8 cellular contexts compared by ENCODE assay signal in the genomic region with DNA sequence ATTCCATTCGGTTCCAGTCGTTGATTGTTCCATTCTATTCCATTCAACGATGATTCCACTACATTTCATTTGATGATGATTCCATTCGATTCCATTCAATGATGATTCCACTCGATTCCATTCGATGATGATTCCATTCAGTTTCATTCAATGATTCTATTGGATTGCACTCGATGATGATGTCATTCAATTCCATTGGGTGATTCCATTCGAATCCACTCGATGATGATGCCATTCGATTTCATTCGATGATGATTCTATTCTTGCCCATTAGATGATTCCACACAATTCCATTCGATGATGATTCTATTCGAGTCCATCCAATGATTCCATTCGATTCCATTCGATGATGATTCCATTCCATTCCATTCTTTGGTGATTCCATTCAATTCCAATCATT.
"Had no signal": no experiment of that assay in that cellular context is flagged by ENCODE, and none has a peak within 500 bp of the region (broad histone marks: within the 10 kb centered on the region; RNA-seq: fewer than 3 reads in every experiment).

No MANE protein-coding gene starts in this region.

- H3K36me3 ChIP-seq: HAP-1 had no signal

- DNase-seq: GM23248, GOT3, H7, IMR-90, KG1 had no signal

- H3K9ac ChIP-seq: GM23248 had no signal

- H3K4me1 ChIP-seq: HAP-1 had no signal

- H3K27ac ChIP-seq: GM23248 had no signal

- H3K4me3 ChIP-seq: GM23248, HAP-1, K562 had no signal

- ATAC-seq: HCT116, K562 had no signal
